In the genomic region with DNA sequence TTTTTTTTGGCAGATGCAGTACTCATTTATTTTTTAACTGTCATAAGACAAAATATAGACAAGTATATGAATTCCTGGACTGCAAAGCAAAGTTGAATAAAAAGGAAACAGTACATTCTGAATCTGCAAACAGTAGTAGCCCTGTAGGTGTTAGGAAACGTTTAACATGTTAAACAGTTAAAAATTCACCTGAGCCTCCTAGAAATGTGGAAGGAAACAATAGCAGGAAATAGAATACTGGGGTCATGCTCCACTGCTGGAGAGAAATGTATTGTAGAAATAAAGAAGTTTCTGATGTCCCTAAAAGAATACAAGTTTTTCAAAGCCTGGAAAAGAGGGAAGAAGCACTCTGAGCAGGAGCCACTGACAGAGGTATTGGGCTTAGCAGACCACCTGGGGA, we compare ENCODE assay signal across 16 cellular contexts.
A peak's percentile ranks its signal among the peaks of the same experiment; 100 is the strongest.
DNase-seq lines count a peak whose midpoint lies in the region; ATAC-seq and TF ChIP-seq lines count a peak whose summit lies in the region.
"Had no signal": no experiment of that assay in that cellular context is flagged by ENCODE, and none has a peak within 500 bp of the region (broad histone marks: within the 10 kb centered on the region; RNA-seq: fewer than 3 reads in every experiment).

No MANE protein-coding gene starts in this region.

- no peaks in the 10 kb centered on the region for H3K36me3 ChIP-seq in Karpas-422 (ENCODE audit: insufficient read depth, low read length)
- H3K36me3 ChIP-seq: BLaER1 treated with 17β-estradiol and CSF1 and Interleukin-3, amounts not matched to agents 10 nM and 100 nM had no signal

- no peaks in the 10 kb centered on the region for H3K27me3 ChIP-seq in Karpas-422 (ENCODE audit: low read length)
- H3K27me3 ChIP-seq: BLaER1 treated with 17β-estradiol and CSF1 and Interleukin-3, amounts not matched to agents 10 nM and 100 nM had no signal

- H3K4me2 ChIP-seq in Karpas-422 (ENCODE audit: low read depth, low read length, poor library complexity, severe bottlenecking), result no peak overlapping the region

- no peak for ATAC-seq in WTC11
- no peak for ATAC-seq in GM18909 (IDR thresholded peaks at IDR 0.05; ENCODE audit: poor library complexity, unreplicated experiment)
- ATAC-seq in GM21360 (IDR thresholded peaks at IDR 0.05; ENCODE audit: unreplicated experiment), result no peak

- no peaks in the 10 kb centered on the region for H3K27me3 Mint-ChIP-seq in WTC11 (ENCODE audit: low read depth)
- H3K27me3 Mint-ChIP-seq: CD4-positive, alpha-beta memory T cell had no signal

- H3K9me3 ChIP-seq in Karpas-422 (ENCODE audit: low read length), result peaks cover 28% of the 10 kb centered on the region
- H3K9me3 ChIP-seq: BLaER1 treated with 17β-estradiol and CSF1 and Interleukin-3, amounts not matched to agents 10 nM and 100 nM had no signal

- peak overlapping the region; percentile 41; the same call in 1 of the 2 replicates for H3K27ac Mint-ChIP-seq in WTC11
- H3K27ac Mint-ChIP-seq: CD4-positive, alpha-beta memory T cell had no signal

- POLR2A ChIA-PET in WTC11 (lab: Charles Lee), result interaction anchor here (0.7 kb wide), 1 partner anchor 126 kb away, joined by 3 read pairs; no protein-coding TSS in a partner anchor

- CTCF ChIA-PET in WTC11 (lab: Charles Lee), result no interaction called here

- peaks cover 14% of the 10 kb centered on the region for H3K4me1 Mint-ChIP-seq in WTC11
- H3K4me1 Mint-ChIP-seq: CD4-positive, alpha-beta memory T cell had no signal

- no peak overlapping the region for H3K9ac ChIP-seq in Karpas-422 (ENCODE audit: low read length)
- H3K9ac ChIP-seq: BLaER1 treated with 17β-estradiol and CSF1 and Interleukin-3, amounts not matched to agents 10 nM and 100 nM had no signal

- H2AFZ ChIP-seq in Karpas-422 (ENCODE audit: low read length), result no peak overlapping the region

- DNase-seq in Karpas-422, result peak; percentile 23
- no peak for DNase-seq in WTC11 (ENCODE audit: low spot score)
- peak; percentile 59 for DNase-seq in kidney tubule cell (ENCODE audit: low spot score)
- peak; percentile 77 for DNase-seq in renal cortical epithelial cell (ENCODE audit: low read depth)
- DNase-seq in DMS114 treated with DMSO at 0.1 percent for 48 hours (lab: John Stamatoyannopoulos, UW; ENCODE audit: unreplicated experiment), result no peak
- DNase-seq in amniotic stem cell (lab: John Stamatoyannopoulos, UW), result no peak
- DNase-seq: Calu3; CD4-positive, alpha-beta memory T cell; COR-L47; DMS153; DND-41; GOT3; HCEC 1CT had no signal

- no peak overlapping the region for H3K4me3 Mint-ChIP-seq in WTC11
- H3K4me3 Mint-ChIP-seq: CD4-positive, alpha-beta memory T cell had no signal

- no peaks in the 10 kb centered on the region for H3K4me1 ChIP-seq in Karpas-422 (ENCODE audit: low read length)

- H3K27ac ChIP-seq in Karpas-422 (ENCODE audit: low read length), result no peak overlapping the region
- H3K27ac ChIP-seq: BLaER1 treated with 17β-estradiol and CSF1 and Interleukin-3, amounts not matched to agents 10 nM and 100 nM had no signal

- no peaks in the 10 kb centered on the region for H3K79me2 ChIP-seq in Karpas-422 (ENCODE audit: low read length)

- no peaks in the 10 kb centered on the region for H3K9me2 ChIP-seq in Karpas-422 (replicated peaks; ENCODE audit: insufficient read depth, low read length)

- TF ChIP-seq CTCF in WTC11 (IDR thresholded peaks at IDR 0.05), result no peak

- H3K36me3 Mint-ChIP-seq in WTC11, result no peaks in the 10 kb centered on the region
- H3K36me3 Mint-ChIP-seq: CD4-positive, alpha-beta memory T cell had no signal

- H3K4me3 ChIP-seq in Karpas-422 (ENCODE audit: low read length), result no peak overlapping the region
- H3K4me3 ChIP-seq: BLaER1 treated with 17β-estradiol and CSF1 and Interleukin-3, amounts not matched to agents 10 nM and 100 nM had no signal

- peaks cover 3% of the 10 kb centered on the region; the same call in 1 of the 2 replicates for H3K9me3 Mint-ChIP-seq in WTC11

- no peaks in the 10 kb centered on the region for H4K20me1 ChIP-seq in Karpas-422 (ENCODE audit: insufficient read depth, low read depth, low read length)
- H4K20me1 ChIP-seq: BLaER1 treated with 17β-estradiol and CSF1 and Interleukin-3, amounts not matched to agents 10 nM and 100 nM had no signal

TF ChIP-seq in WTC11, 78 proteins besides CTCF, POLR2A, EP300 and RAD21 (continues in another document):
- TF ChIP-seq, protein P1, sequence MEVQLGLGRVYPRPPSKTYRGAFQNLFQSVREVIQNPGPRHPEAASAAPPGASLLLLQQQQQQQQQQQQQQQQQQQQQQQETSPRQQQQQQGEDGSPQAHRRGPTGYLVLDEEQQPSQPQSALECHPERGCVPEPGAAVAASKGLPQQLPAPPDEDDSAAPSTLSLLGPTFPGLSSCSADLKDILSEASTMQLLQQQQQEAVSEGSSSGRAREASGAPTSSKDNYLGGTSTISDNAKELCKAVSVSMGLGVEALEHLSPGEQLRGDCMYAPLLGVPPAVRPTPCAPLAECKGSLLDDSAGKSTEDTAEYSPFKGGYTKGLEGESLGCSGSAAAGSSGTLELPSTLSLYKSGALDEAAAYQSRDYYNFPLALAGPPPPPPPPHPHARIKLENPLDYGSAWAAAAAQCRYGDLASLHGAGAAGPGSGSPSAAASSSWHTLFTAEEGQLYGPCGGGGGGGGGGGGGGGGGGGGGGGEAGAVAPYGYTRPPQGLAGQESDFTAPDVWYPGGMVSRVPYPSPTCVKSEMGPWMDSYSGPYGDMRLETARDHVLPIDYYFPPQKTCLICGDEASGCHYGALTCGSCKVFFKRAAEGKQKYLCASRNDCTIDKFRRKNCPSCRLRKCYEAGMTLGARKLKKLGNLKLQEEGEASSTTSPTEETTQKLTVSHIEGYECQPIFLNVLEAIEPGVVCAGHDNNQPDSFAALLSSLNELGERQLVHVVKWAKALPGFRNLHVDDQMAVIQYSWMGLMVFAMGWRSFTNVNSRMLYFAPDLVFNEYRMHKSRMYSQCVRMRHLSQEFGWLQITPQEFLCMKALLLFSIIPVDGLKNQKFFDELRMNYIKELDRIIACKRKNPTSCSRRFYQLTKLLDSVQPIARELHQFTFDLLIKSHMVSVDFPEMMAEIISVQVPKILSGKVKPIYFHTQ (CRISPR knock-in tag; IDR thresholded peaks at IDR 0.05), result no peak
- TF ChIP-seq ELF4 (CRISPR knock-in tag; IDR thresholded peaks at IDR 0.05; ENCODE audit: low read depth), result no peak
- no peak for TF ChIP-seq CBFB (CRISPR knock-in tag; IDR thresholded peaks at IDR 0.05; ENCODE audit: low read depth)
- no peak for TF ChIP-seq ZNF532 (CRISPR knock-in tag; IDR thresholded peaks at IDR 0.05; ENCODE audit: borderline replicate concordance)
- TF ChIP-seq ZNF425 (CRISPR knock-in tag; conservative IDR thresholded peaks at IDR 0.05), result no peak
- TF ChIP-seq TEAD4 (CRISPR knock-in tag; IDR thresholded peaks at IDR 0.05), result no peak
- TF ChIP-seq ZNF138 (CRISPR knock-in tag; conservative IDR thresholded peaks at IDR 0.05), result no peak
- no peak for TF ChIP-seq ETV6 (CRISPR knock-in tag; IDR thresholded peaks at IDR 0.05)
- TF ChIP-seq FOXJ3 (CRISPR knock-in tag; IDR thresholded peaks at IDR 0.05; ENCODE audit: borderline replicate concordance), result no peak
- no peak for TF ChIP-seq ZNF263 (CRISPR knock-in tag; IDR thresholded peaks at IDR 0.05; ENCODE audit: low read depth)
- no peak for TF ChIP-seq ZBTB21 (CRISPR knock-in tag; IDR thresholded peaks at IDR 0.05; ENCODE audit: borderline replicate concordance)
- no peak for TF ChIP-seq SMAD4 (CRISPR knock-in tag; IDR thresholded peaks at IDR 0.05)
- no peak for TF ChIP-seq ZNF121 (CRISPR knock-in tag; IDR thresholded peaks at IDR 0.05)

Comparison
In these comparisons a context has a peak if more than half of its experiments do, and no peak if none do; other contexts are left out.
1. DNase-seq: peak in Karpas-422 (single experiment), kidney tubule cell (single experiment) and renal cortical epithelial cell (single experiment); none in WTC11 (single experiment), DMS114 treated with DMSO at 0.1 percent for 48 hours (single experiment) and amniotic stem cell (single experiment).